ENCODE assay signal across 24 cellular contexts in the genomic region with DNA sequence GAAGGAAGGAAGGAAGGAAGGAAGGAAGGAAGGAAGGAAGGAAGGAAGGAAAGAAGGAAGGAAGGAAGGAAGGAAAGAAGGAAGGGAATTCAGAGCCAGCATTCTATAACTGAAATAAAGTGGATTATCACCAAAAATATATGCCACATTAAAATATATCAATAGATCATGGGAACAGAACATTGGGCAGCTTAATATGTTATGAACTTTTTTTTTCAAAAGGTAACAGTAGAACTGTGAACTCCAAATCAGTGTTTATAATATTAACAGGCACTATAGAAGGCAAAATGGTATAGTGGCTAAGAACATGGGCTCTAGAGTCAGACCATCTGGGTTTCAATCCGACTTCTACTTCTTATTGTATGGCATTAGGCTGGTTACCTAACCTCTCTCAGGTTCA.
"Had no signal": no experiment of that assay in that cellular context is flagged by ENCODE, and none has a peak within 500 bp of the region (broad histone marks: within the 10 kb centered on the region; RNA-seq: fewer than 3 reads in every experiment).

No MANE protein-coding gene starts in this region.

- H3K4me3 ChIP-seq: colonic mucosa, coronary artery, dorsolateral prefrontal cortex, esophagus muscularis mucosa, esophagus squamous epithelium, gastrocnemius medialis, gastroesophageal sphincter, heart left ventricle, heart right ventricle had no signal

- ATAC-seq: effector memory CD8-positive, alpha-beta T cell; esophagus mucosa; foreskin keratinocyte; gastrocnemius medialis; gastroesophageal sphincter; heart left ventricle; heart right ventricle had no signal

- DNase-seq: colonic mucosa; cortex of kidney; dermis blood vessel endothelial cell; dorsolateral prefrontal cortex; effector CD4-positive, alpha-beta T cell; effector CD8-positive, alpha-beta T cell; effector memory CD4-positive, alpha-beta T cell; effector memory CD8-positive, alpha-beta T cell; endodermal cell; erythroblast; esophagus squamous epithelium; foreskin fibroblast; foreskin keratinocyte; foreskin melanocyte; gastrocnemius medialis; glutamatergic neuron; head of caudate nucleus; heart left ventricle; heart right ventricle had no signal

- H3K27me3 ChIP-seq: colonic mucosa, dorsolateral prefrontal cortex, esophagus muscularis mucosa, esophagus squamous epithelium, foreskin keratinocyte, gastrocnemius medialis, gastroesophageal sphincter, heart left ventricle, heart right ventricle had no signal

- H3K4me1 ChIP-seq: colonic mucosa, esophagus squamous epithelium, foreskin keratinocyte, gastroesophageal sphincter had no signal

- H3K27ac ChIP-seq: colonic mucosa, coronary artery, epithelial cell of prostate, esophagus muscularis mucosa, esophagus squamous epithelium, foreskin keratinocyte, gastrocnemius medialis, gastroesophageal sphincter, heart left ventricle, heart right ventricle had no signal

- H3K9me3 ChIP-seq: colonic mucosa, esophagus muscularis mucosa, esophagus squamous epithelium, gastrocnemius medialis, gastroesophageal sphincter, heart left ventricle, heart right ventricle had no signal

- H3K36me3 ChIP-seq: colonic mucosa, gastrocnemius medialis had no signal
